In genomic region chr12:101697197-101697929, GRCh38 we compare ENCODE assay signal across 8 cellular contexts. TPM values are rescaled to one million over a fixed set of nuclear protein-coding genes. Genes with fewer than 3 reads are reported as not detected.
DNase-seq lines count a peak whose midpoint lies in the region; ATAC-seq and TF ChIP-seq lines count a peak whose summit lies in the region.

Gene CHPT1, plus strand, starts transcription at chr12:101697640. Its CDS starts 222 bp downstream, at chr12:101697862.

- DNase-seq in A172 (ENCODE audit: low spot score), result no peak
- DNase-seq in NCI-H2227 treated with DMSO at 0.1 percent for 48 hours (lab: John Stamatoyannopoulos, UW), result peak; percentile 42
- DNase-seq in activated CD4-positive, alpha-beta T cell treated with anti-CD3 and anti-CD28 coated beads for 4 hours, result peak; percentile 48 to 62
- DNase-seq in colonic mucosa, result peak; percentile 82
- peak; percentile 83 to 93 (median 93) for DNase-seq in right lobe of liver
- peak; percentile 52 to 53 for DNase-seq in stimulated activated CD4-positive, alpha-beta T cell treated with anti-CD3 and anti-CD28 coated beads, Interleukin-4, amount 100 ng/mL, for 48 hours (ENCODE audit: low read depth in 2 of 2)

- H3K27ac ChIP-seq in colonic mucosa (peak within 1 kb of the TSS; percentile 93), right lobe of liver (peak within 1 kb of the TSS; percentile 91 to 94 (median 94))

- WGBS in right lobe of liver (ENCODE audit: insufficient coverage, low coverage, low lambda C conversion rate, missing lambda C conversion rate), result 0% methylated on average over 7 of the region's 80 CpGs

- peak; percentile 35 for TF ChIP-seq POLR2A in right lobe of liver (IDR thresholded peaks at IDR 0.05)

- TF ChIP-seq CTCF in colonic mucosa (IDR thresholded peaks at IDR 0.05), result no peak
- no peak for TF ChIP-seq CTCF in right lobe of liver (IDR thresholded peaks at IDR 0.05)

- H3K36me3 ChIP-seq in colonic mucosa (no peaks in the 10 kb centered on the region), right lobe of liver (no peaks in the 10 kb centered on the region)

- H3K27me3 ChIP-seq in colonic mucosa (no peaks in the 10 kb centered on the region), right lobe of liver (no peaks in the 10 kb centered on the region)

- H3K9ac ChIP-seq in colonic mucosa (ENCODE audit: low read depth in 2 of 2, low read length in 2 of 2), result peak within 1 kb of the TSS; percentile 83 to 97

- H3K4me1 ChIP-seq in colonic mucosa, result peaks cover 10% of the 10 kb centered on the region
- peaks cover 0 to 43% (median 7%) of the 10 kb centered on the region in 4 donors for H3K4me1 ChIP-seq in right lobe of liver

- H3K4me3 ChIP-seq in colonic mucosa (peak within 1 kb of the TSS; percentile 86), right lobe of liver (peak within 1 kb of the TSS; percentile 79 to 87 (median 84))

- intact Hi-C loops in colonic mucosa (cut with DNase I), result no loop called here
- intact Hi-C loops in right lobe of liver (cut with DNase I), result no loop called here

- peak; percentile 76 for ATAC-seq in GM18511 (IDR thresholded peaks at IDR 0.05; ENCODE audit: unreplicated experiment)
- peak; percentile 59 for ATAC-seq in HG02981 (IDR thresholded peaks at IDR 0.05; ENCODE audit: unreplicated experiment)
- peak; percentile 58 to 81 (median 71) for ATAC-seq in right lobe of liver

- H3K9me3 ChIP-seq in colonic mucosa (no peaks in the 10 kb centered on the region), right lobe of liver (no peaks in the 10 kb centered on the region)

RNA-seq across cellular contexts. Expression of gene CHPT1, which starts in this region (rescaled TPM):
- total RNA-seq in A172 (2014; rRNA removed; shearing (Covaris generic)), result 49.3 and 53.7 TPM in 2 replicates
- total RNA-seq in colonic mucosa, result 100 to 1,000 TPM in 1 of 2 donors, 10 to 100 TPM in 1; 88.6 to 108 TPM
- 100 to 1,000 TPM in 1 of 6 experiments, 10 to 100 TPM in 5; 52.3 to 110 (median 75.8) TPM for total RNA-seq in right lobe of liver
